Comparison of ENCODE assay signal across 1 cellular context in the genomic region with DNA sequence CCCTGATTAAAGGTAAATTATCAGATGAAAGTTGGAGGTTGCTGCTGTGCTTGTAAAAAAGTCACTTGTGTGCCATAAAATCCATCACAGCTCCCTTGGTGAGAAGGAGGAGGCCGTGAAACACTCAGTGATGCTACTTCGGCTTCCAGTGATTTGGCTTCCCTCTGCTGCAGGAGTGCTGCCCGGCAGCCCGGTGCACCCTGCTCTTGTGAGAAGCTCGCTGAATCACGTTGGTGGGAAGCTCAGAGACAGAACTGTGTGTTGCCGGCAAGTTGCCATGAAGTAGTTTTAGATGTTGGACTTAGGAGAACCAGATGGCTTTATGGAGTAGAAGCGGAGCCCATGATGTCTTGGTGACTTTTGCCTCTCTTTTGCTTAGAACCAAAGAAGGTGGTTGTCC.
TF ChIP-seq lines count a peak whose summit lies in the region.

No MANE protein-coding gene starts in this region.

TF ChIP-seq in WTC11, 78 proteins besides CTCF, POLR2A, EP300 and RAD21 (continued from another document):
- TF ChIP-seq, protein P1, sequence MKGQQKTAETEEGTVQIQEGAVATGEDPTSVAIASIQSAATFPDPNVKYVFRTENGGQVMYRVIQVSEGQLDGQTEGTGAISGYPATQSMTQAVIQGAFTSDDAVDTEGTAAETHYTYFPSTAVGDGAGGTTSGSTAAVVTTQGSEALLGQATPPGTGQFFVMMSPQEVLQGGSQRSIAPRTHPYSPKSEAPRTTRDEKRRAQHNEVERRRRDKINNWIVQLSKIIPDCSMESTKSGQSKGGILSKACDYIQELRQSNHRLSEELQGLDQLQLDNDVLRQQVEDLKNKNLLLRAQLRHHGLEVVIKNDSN (CRISPR knock-in tag; IDR thresholded peaks at IDR 0.05): no peak
- TF ChIP-seq, protein P2, sequence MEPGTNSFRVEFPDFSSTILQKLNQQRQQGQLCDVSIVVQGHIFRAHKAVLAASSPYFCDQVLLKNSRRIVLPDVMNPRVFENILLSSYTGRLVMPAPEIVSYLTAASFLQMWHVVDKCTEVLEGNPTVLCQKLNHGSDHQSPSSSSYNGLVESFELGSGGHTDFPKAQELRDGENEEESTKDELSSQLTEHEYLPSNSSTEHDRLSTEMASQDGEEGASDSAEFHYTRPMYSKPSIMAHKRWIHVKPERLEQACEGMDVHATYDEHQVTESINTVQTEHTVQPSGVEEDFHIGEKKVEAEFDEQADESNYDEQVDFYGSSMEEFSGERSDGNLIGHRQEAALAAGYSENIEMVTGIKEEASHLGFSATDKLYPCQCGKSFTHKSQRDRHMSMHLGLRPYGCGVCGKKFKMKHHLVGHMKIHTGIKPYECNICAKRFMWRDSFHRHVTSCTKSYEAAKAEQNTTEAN (CRISPR knock-in tag; IDR thresholded peaks at IDR 0.05): no peak
- TF ChIP-seq, protein P3, sequence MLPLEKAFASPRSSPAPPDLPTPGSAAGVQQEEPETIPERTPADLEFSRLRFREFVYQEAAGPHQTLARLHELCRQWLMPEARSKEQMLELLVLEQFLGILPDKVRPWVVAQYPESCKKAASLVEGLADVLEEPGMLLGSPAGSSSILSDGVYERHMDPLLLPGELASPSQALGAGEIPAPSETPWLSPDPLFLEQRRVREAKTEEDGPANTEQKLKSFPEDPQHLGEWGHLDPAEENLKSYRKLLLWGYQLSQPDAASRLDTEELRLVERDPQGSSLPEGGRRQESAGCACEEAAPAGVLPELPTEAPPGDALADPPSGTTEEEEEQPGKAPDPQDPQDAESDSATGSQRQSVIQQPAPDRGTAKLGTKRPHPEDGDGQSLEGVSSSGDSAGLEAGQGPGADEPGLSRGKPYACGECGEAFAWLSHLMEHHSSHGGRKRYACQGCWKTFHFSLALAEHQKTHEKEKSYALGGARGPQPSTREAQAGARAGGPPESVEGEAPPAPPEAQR (CRISPR knock-in tag; IDR thresholded peaks at IDR 0.05): no peak
- TF ChIP-seq NR1H2 (CRISPR knock-in tag; IDR thresholded peaks at IDR 0.05): no peak
- TF ChIP-seq, protein P4, sequence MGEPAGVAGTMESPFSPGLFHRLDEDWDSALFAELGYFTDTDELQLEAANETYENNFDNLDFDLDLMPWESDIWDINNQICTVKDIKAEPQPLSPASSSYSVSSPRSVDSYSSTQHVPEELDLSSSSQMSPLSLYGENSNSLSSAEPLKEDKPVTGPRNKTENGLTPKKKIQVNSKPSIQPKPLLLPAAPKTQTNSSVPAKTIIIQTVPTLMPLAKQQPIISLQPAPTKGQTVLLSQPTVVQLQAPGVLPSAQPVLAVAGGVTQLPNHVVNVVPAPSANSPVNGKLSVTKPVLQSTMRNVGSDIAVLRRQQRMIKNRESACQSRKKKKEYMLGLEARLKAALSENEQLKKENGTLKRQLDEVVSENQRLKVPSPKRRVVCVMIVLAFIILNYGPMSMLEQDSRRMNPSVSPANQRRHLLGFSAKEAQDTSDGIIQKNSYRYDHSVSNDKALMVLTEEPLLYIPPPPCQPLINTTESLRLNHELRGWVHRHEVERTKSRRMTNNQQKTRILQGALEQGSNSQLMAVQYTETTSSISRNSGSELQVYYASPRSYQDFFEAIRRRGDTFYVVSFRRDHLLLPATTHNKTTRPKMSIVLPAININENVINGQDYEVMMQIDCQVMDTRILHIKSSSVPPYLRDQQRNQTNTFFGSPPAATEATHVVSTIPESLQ (CRISPR knock-in tag; IDR thresholded peaks at IDR 0.05): no peak
- TF ChIP-seq, protein P5, sequence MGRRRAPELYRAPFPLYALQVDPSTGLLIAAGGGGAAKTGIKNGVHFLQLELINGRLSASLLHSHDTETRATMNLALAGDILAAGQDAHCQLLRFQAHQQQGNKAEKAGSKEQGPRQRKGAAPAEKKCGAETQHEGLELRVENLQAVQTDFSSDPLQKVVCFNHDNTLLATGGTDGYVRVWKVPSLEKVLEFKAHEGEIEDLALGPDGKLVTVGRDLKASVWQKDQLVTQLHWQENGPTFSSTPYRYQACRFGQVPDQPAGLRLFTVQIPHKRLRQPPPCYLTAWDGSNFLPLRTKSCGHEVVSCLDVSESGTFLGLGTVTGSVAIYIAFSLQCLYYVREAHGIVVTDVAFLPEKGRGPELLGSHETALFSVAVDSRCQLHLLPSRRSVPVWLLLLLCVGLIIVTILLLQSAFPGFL (CRISPR knock-in tag; IDR thresholded peaks at IDR 0.05; ENCODE audit: borderline replicate concordance): no peak
- no peak for TF ChIP-seq JUN (CRISPR knock-in tag; IDR thresholded peaks at IDR 0.05)
- no peak for TF ChIP-seq NFYB (CRISPR knock-in tag; conservative IDR thresholded peaks at IDR 0.05; ENCODE audit: low read depth)
- TF ChIP-seq, protein P6, sequence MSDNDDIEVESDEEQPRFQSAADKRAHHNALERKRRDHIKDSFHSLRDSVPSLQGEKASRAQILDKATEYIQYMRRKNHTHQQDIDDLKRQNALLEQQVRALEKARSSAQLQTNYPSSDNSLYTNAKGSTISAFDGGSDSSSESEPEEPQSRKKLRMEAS (CRISPR knock-in tag; IDR thresholded peaks at IDR 0.05): no peak
- TF ChIP-seq TP53 (CRISPR knock-in tag; IDR thresholded peaks at IDR 0.05): no peak
- TF ChIP-seq FOXJ3 (CRISPR knock-in tag; IDR thresholded peaks at IDR 0.05; ENCODE audit: borderline replicate concordance): no peak
TF ChIP-seq in WTC11: peak in this region for 0.
